7 cellular contexts compared by ENCODE assay signal in the genomic region with DNA sequence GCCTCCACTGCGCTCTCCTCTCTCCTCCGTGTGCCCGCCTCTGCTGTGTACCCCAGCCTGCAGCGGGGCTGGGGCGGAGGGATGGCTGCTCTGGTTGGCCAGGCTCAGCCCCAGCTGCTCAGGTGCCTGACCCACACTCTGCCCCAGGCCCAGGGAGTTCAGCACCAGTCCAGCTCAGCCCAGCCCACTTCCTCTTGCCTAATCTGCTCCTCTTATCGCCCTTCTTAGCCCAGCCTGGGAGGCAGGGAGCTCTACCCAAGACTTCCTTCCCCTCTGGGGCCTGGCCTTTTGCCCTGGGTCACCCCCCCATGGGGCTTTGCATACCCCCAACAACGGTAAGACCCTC. TPM values are rescaled to one million over a fixed set of nuclear protein-coding genes. Genes with fewer than 3 reads are reported as not detected.
DNase-seq lines count a peak whose midpoint lies in the region; ATAC-seq, FAIRE-seq and TF ChIP-seq lines count a peak whose summit lies in the region.

No MANE protein-coding gene starts in this region.

- DNase-seq in NOMO-1 treated with dmso at 0.1 percent for 144 hours (lab: John Stamatoyannopoulos, UW; ENCODE audit: unreplicated experiment) (peak; percentile 87), NCI-H1417 treated with DMSO at 0.1 percent for 48 hours (lab: John Stamatoyannopoulos, UW) (no peak), frontal cortex (ENCODE audit: low spot score in 2 of 2) (no peak), NCI-H526 treated with DMSO at 0.1 percent for 48 hours (lab: John Stamatoyannopoulos, UW) (no peak)
- no peak for DNase-seq in effector memory CD8-positive, alpha-beta T cell
- DNase-seq in stimulated activated CD4-positive, alpha-beta T cell treated with anti-CD3 and anti-CD28 coated beads, Interleukin-4, amount 100 ng/mL, for 1 hour = peak; percentile 22

- TF ChIP-seq POLR2A in GM19193 (IDR thresholded peaks at IDR 0.05; ENCODE audit: extremely low read depth, insufficient read depth, insufficient read length) = peak; percentile 8

- peaks cover 6% of the 10 kb centered on the region for H3K36me3 Mint-ChIP-seq in effector memory CD8-positive, alpha-beta T cell (ENCODE audit: insufficient read depth)

- peak overlapping the region; percentile 94 to 95 for H3K27ac Mint-ChIP-seq in effector memory CD8-positive, alpha-beta T cell

- peak overlapping the region; percentile 98 to 99 for H3K4me3 Mint-ChIP-seq in effector memory CD8-positive, alpha-beta T cell

- H3K27me3 Mint-ChIP-seq in effector memory CD8-positive, alpha-beta T cell = no peaks in the 10 kb centered on the region

- no peaks in the 10 kb centered on the region for H3K9me3 Mint-ChIP-seq in effector memory CD8-positive, alpha-beta T cell

- H3K4me1 Mint-ChIP-seq in effector memory CD8-positive, alpha-beta T cell (ENCODE audit: low read depth in 2 of 2) = peaks cover 53 to 55% of the 10 kb centered on the region in 2 donors

- no peak for FAIRE-seq in frontal cortex (lab: Jason Lieb, UNC)

- peak; percentile 12 for ATAC-seq in effector memory CD8-positive, alpha-beta T cell (replicated peaks)

RNA-seq across cellular contexts. Expression of a gene that starts 1.1 kb away (rescaled TPM):
- total RNA-seq in frontal cortex = 4.1 TPM

RNA-seq across cellular contexts. Expression of a gene that starts 14.7 kb away (rescaled TPM):
- total RNA-seq in frontal cortex = 10.6 TPM

RNA-seq across cellular contexts. Expression of a gene that starts 26.0 kb away (rescaled TPM):
- 2.0 TPM for total RNA-seq in frontal cortex

RNA-seq across cellular contexts. Expression of a gene that starts 31.9 kb away (rescaled TPM):
- total RNA-seq in frontal cortex = 0.41 TPM

RNA-seq across cellular contexts. Expression of a gene that starts 42.0 kb away (rescaled TPM):
- total RNA-seq in frontal cortex = not detected

Comparison
In these comparisons a context has a peak if more than half of its experiments do, and no peak if none do; other contexts are left out.
1. DNase-seq: peak in NOMO-1 treated with dmso at 0.1 percent for 144 hours (single experiment) and stimulated activated CD4-positive, alpha-beta T cell treated with anti-CD3 and anti-CD28 coated beads, Interleukin-4, amount 100 ng/mL, for 1 hour (single experiment); none in effector memory CD8-positive, alpha-beta T cell (0 of 3), NCI-H1417 treated with DMSO at 0.1 percent for 48 hours (single experiment), frontal cortex (0 of 2) and NCI-H526 treated with DMSO at 0.1 percent for 48 hours (single experiment).